Comparison of ENCODE assay signal across 26 cellular contexts in the genomic region with DNA sequence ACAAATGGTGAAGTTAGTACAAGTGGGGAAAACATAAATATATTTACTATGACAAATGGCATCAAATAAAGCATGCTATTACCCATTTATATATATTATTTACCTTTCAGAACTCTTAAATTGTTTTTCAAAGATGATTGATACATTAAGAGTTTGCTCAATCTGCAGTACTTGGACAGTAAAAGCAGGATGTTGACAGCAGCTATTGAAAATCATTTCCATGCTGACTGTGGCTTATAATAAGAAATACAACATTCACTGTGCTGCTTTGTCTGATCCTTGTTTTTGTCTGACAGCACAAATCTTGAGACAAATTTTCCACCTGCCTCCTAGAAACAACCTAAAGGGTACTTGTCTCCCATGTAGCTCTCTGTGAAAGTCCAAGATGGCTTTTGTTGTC.
"Had no signal": no experiment of that assay in that cellular context is flagged by ENCODE, and none has a peak within 500 bp of the region (broad histone marks: within the 10 kb centered on the region; RNA-seq: fewer than 3 reads in every experiment).

No MANE protein-coding gene starts in this region.

- ATAC-seq: stimulated activated effector memory CD8-positive, alpha-beta T cell treated with anti-CD3 and anti-CD28 coated beads, Interleukin-12 subunit alpha, Interleukin-12 subunit beta, amount 100 ng/mL, for 72 hours; stimulated activated memory B cell treated with anti-CD40 and anti-IgM and Interleukin-4, amounts not matched to agents 10 μg/mL and 1 μg/mL and 100 μg/mL, for 72 hours; stimulated activated naive B cell treated with anti-CD40 and anti-IgM and Interleukin-4, amounts not matched to agents 10 μg/mL and 1 μg/mL and 100 μg/mL, for 72 hours; stimulated activated naive CD8-positive, alpha-beta T cell treated with anti-CD3 and anti-CD28 coated beads, Interleukin-15, amount 100 ng/mL, for 72 hours; stimulated activated naive CD8-positive, alpha-beta T cell treated with anti-CD3 and anti-CD28 coated beads, Interleukin-15, Interleukin-2, amounts not matched to agents 100 U/mL and 50 U/mL, for 24 hours; upper lobe of right lung had no signal

- DNase-seq: stimulated activated CD4-positive, alpha-beta T cell treated with anti-CD3 and anti-CD28 coated beads, Interleukin-2, amount 100 ng/mL, for 48 hours; stimulated activated CD4-positive, alpha-beta T cell treated with anti-CD3 and anti-CD28 coated beads, Interleukin-4, amount 100 ng/mL, for 1 hour; stimulated activated CD4-positive, alpha-beta T cell treated with anti-CD3 and anti-CD28 coated beads, Interleukin-4, amount 100 ng/mL, for 24 hours; stimulated activated CD4-positive, alpha-beta T cell treated with anti-CD3 and anti-CD28 coated beads, Interleukin-4, amount 100 ng/mL, for 4 hours; stimulated activated CD8-positive, alpha-beta memory T cell treated with anti-CD3 and anti-CD28 coated beads, Interleukin-4, amount 100 ng/mL, for 48 hours; stimulated activated naive B cell treated with anti-CD40 and anti-IgM and Interleukin-4, amounts not matched to agents 10 μg/mL and 1 μg/mL and 100 μg/mL, for 72 hours; stimulated activated naive CD4-positive, alpha-beta T cell; stimulated activated naive CD4-positive, alpha-beta T cell treated with Interleukin-2 at 50 U/mL for 16 hours; stimulated activated naive CD8-positive, alpha-beta T cell treated with anti-CD3 and anti-CD28 coated beads, Interleukin-15, amount 100 ng/mL, for 72 hours; stimulated activated naive CD8-positive, alpha-beta T cell treated with anti-CD3 and anti-CD28 coated beads, Interleukin-15, Interleukin-2, amounts not matched to agents 100 U/mL and 50 U/mL, for 24 hours; stomach; substantia nigra; testis; thyroid gland; tibial artery; transverse colon; trophoblast cell; upper lobe of left lung; upper lobe of right lung; uterus had no signal

- H3K27ac ChIP-seq: stomach, suprapubic skin, testis, thoracic aorta, thyroid gland, tibial artery, tibial nerve, transverse colon, upper lobe of left lung, upper lobe of right lung, uterus, vagina had no signal

- H3K4me3 ChIP-seq: stomach, suprapubic skin, testis, thoracic aorta, thyroid gland, tibial artery, tibial nerve, transverse colon, upper lobe of left lung, upper lobe of right lung, uterus, vagina had no signal

- H3K36me3 ChIP-seq: stomach, suprapubic skin, thoracic aorta, thyroid gland, tibial artery, tibial nerve, transverse colon, upper lobe of left lung, upper lobe of right lung, uterus, vagina had no signal

- H3K9me3 ChIP-seq: stomach, suprapubic skin, testis, thoracic aorta, thyroid gland, tibial artery, tibial nerve, transverse colon, upper lobe of left lung, upper lobe of right lung, uterus, vagina had no signal

- H3K27me3 ChIP-seq: stomach, suprapubic skin, testis, thyroid gland, tibial artery, tibial nerve, transverse colon, upper lobe of left lung, upper lobe of right lung, uterus, vagina had no signal

- H3K4me1 ChIP-seq: stomach, suprapubic skin, testis, thyroid gland, tibial artery, tibial nerve, upper lobe of left lung, upper lobe of right lung, uterus, vagina had no signal
